1 cellular context compared by ENCODE assay signal in the genomic region with DNA sequence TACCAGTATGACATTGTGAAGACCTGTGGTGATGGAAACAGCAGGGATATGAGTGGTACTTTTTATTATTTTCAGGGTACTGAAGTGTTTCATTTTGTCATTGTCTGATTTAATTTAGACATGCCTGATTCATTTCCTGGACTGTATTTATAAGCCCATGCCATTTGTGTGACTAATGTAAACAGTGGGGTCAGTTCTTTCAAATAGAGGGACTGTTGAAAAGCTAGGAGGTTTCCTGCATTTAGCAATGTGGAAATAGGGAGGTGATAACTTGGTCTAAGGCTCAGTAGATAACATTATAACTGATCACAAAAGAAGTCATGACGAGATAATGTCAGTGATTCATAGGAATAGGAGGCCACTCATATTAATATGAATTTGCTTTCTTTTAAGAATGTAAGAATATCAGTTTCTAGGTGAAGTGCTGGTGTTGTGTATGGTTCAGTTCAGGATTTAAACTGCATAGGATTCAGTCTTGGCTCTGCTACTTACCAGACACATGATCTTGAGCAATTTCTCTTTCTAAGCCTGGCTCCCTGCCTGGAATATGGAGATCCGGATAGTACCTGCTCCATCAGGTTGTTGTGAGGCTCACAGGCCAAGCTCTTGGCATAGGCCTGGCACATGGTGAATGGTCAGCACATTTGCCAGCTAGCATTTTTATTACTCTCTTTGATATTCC.
TF ChIP-seq lines count a peak whose summit lies in the region.

No MANE protein-coding gene starts in this region.

TF ChIP-seq in WTC11, 78 proteins besides CTCF, POLR2A, EP300 and RAD21 (continued from another document):
- TF ChIP-seq, protein P1, sequence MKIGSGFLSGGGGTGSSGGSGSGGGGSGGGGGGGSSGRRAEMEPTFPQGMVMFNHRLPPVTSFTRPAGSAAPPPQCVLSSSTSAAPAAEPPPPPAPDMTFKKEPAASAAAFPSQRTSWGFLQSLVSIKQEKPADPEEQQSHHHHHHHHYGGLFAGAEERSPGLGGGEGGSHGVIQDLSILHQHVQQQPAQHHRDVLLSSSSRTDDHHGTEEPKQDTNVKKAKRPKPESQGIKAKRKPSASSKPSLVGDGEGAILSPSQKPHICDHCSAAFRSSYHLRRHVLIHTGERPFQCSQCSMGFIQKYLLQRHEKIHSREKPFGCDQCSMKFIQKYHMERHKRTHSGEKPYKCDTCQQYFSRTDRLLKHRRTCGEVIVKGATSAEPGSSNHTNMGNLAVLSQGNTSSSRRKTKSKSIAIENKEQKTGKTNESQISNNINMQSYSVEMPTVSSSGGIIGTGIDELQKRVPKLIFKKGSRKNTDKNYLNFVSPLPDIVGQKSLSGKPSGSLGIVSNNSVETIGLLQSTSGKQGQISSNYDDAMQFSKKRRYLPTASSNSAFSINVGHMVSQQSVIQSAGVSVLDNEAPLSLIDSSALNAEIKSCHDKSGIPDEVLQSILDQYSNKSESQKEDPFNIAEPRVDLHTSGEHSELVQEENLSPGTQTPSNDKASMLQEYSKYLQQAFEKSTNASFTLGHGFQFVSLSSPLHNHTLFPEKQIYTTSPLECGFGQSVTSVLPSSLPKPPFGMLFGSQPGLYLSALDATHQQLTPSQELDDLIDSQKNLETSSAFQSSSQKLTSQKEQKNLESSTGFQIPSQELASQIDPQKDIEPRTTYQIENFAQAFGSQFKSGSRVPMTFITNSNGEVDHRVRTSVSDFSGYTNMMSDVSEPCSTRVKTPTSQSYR (CRISPR knock-in tag; IDR thresholded peaks at IDR 0.05), result no peak
- no peak for TF ChIP-seq E2F5 (CRISPR knock-in tag; IDR thresholded peaks at IDR 0.05)
- no peak for TF ChIP-seq ZBTB43 (CRISPR knock-in tag; IDR thresholded peaks at IDR 0.05)
- TF ChIP-seq, protein P2, sequence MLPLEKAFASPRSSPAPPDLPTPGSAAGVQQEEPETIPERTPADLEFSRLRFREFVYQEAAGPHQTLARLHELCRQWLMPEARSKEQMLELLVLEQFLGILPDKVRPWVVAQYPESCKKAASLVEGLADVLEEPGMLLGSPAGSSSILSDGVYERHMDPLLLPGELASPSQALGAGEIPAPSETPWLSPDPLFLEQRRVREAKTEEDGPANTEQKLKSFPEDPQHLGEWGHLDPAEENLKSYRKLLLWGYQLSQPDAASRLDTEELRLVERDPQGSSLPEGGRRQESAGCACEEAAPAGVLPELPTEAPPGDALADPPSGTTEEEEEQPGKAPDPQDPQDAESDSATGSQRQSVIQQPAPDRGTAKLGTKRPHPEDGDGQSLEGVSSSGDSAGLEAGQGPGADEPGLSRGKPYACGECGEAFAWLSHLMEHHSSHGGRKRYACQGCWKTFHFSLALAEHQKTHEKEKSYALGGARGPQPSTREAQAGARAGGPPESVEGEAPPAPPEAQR (CRISPR knock-in tag; IDR thresholded peaks at IDR 0.05), result no peak
- TF ChIP-seq ZNF121 (CRISPR knock-in tag; IDR thresholded peaks at IDR 0.05), result no peak
- TF ChIP-seq, protein P3, sequence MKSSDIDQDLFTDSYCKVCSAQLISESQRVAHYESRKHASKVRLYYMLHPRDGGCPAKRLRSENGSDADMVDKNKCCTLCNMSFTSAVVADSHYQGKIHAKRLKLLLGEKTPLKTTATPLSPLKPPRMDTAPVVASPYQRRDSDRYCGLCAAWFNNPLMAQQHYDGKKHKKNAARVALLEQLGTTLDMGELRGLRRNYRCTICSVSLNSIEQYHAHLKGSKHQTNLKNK (CRISPR knock-in tag; IDR thresholded peaks at IDR 0.05), result no peak
- TF ChIP-seq ZNF232 (CRISPR knock-in tag; IDR thresholded peaks at IDR 0.05), result no peak
- no peak for TF ChIP-seq NFATC4 (CRISPR knock-in tag; IDR thresholded peaks at IDR 0.05)
- TF ChIP-seq IRF2 (CRISPR knock-in tag; IDR thresholded peaks at IDR 0.05; ENCODE audit: borderline replicate concordance, low read depth), result no peak
